21 cellular contexts compared by ENCODE assay signal in the genomic region with DNA sequence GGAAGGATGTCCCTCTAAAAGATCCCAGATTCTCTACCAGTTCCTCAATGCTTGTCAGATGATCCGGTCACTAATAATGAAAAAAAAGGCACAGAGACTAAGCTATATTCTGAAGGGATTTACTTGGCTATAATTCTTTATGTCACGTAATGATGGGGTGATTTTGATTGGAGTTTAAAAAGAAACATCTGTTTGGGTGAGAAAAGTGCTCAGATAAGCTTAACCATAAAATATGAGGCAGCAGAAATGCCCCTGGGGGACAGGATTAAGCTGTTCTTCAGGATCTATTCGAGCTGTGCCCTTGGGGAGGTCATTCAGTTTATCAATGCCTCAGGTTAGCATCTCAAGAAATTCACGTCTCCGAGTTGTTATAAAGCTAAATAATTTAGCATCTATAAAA.
DNase-seq lines count a peak whose midpoint lies in the region; TF ChIP-seq lines count a peak whose summit lies in the region.
"Had no signal": no experiment of that assay in that cellular context is flagged by ENCODE, and none has a peak within 500 bp of the region (broad histone marks: within the 10 kb centered on the region; RNA-seq: fewer than 3 reads in every experiment).

No MANE protein-coding gene starts in this region.

- H2AFZ ChIP-seq in neural progenitor cell (replicated peaks), result no peak overlapping the region

- peaks cover 24% of the 10 kb centered on the region for H3K4me1 Mint-ChIP-seq in neural progenitor cell
- H3K4me1 Mint-ChIP-seq: CD4-positive, CD25-positive, alpha-beta regulatory T cell; CD8-positive, alpha-beta memory T cell had no signal

- no peaks in the 10 kb centered on the region for H3F3A ChIP-seq in neural progenitor cell (ENCODE audit: low read depth)

- TF ChIP-seq CTCF in WERI-Rb-1 (IDR thresholded peaks at IDR 0.05; ENCODE audit: low read depth, low read length) (no peak), neural progenitor cell (IDR thresholded peaks at IDR 0.05) (no peak)

- H3K4me3 Mint-ChIP-seq in neural progenitor cell, result no peak overlapping the region
- H3K4me3 Mint-ChIP-seq: CD4-positive, CD25-positive, alpha-beta regulatory T cell; CD8-positive, alpha-beta memory T cell; HFFc6 had no signal

- no peaks in the 10 kb centered on the region for H3K79me2 ChIP-seq in neural progenitor cell (ENCODE audit: low read depth)

- H3K9me3 ChIP-seq in WERI-Rb-1 (ENCODE audit: severe bottlenecking) (no peaks in the 10 kb centered on the region), neural progenitor cell (ENCODE audit: low read depth) (no peaks in the 10 kb centered on the region)
- H3K9me3 ChIP-seq: BE2C, Caco-2 had no signal

- no peaks in the 10 kb centered on the region for H4K20me1 ChIP-seq in neural progenitor cell (ENCODE audit: low read depth)

- H3K4me2 ChIP-seq in neural progenitor cell, result no peak overlapping the region

- H3K9ac ChIP-seq in neural progenitor cell, result no peak overlapping the region

- H3K4me1 ChIP-seq in neural progenitor cell, result peaks cover 10% of the 10 kb centered on the region
- H3K4me1 ChIP-seq: Caco-2 had no signal

- DNase-seq in EH (ENCODE audit: low read depth) (peak; percentile 18), NCI-H69 (lab: John Stamatoyannopoulos, UW) (peak; percentile 2), WERI-Rb-1 (peak; percentile 16), neural progenitor cell (ENCODE audit: low spot score) (no peak), COLO668 (lab: John Stamatoyannopoulos, UW; ENCODE audit: unreplicated experiment) (no peak), amygdala (lab: John Stamatoyannopoulos, UW) (no peak), NCI-H526 treated with DMSO at 0.1 percent for 48 hours (lab: John Stamatoyannopoulos, UW) (no peak)
- no peak for DNase-seq in activated CD4-positive, alpha-beta T cell treated with anti-CD3 and anti-CD28 coated beads, Interleukin-2, amount 50 U/mL, for 48 hours
- DNase-seq: ACHN; BE2C; C1 segment of cervical spinal cord; Caco-2; CD4-positive, CD25-positive, alpha-beta regulatory T cell; CD8-positive, alpha-beta memory T cell; DMS153; DMS79; GF-D8; GOT3; H7; HFFc6 had no signal

- H3K27ac ChIP-seq in WERI-Rb-1 (no peak overlapping the region), neural progenitor cell (no peak overlapping the region)
- H3K27ac ChIP-seq: HL-60 had no signal

- peaks cover 4% of the 10 kb centered on the region for H3K27me3 Mint-ChIP-seq in neural progenitor cell (ENCODE audit: insufficient read depth, low read depth)

- H3K36me3 ChIP-seq in WERI-Rb-1, result no peaks in the 10 kb centered on the region
- H3K36me3 ChIP-seq in neural progenitor cell, result no peaks in the 10 kb centered on the region
- H3K36me3 ChIP-seq: BE2C had no signal

- H3K36me3 Mint-ChIP-seq in neural progenitor cell, result peaks cover 2% of the 10 kb centered on the region
- H3K36me3 Mint-ChIP-seq: CD4-positive, CD25-positive, alpha-beta regulatory T cell; CD8-positive, alpha-beta memory T cell had no signal

- no peaks in the 10 kb centered on the region for H3K27me3 ChIP-seq in WERI-Rb-1 (ENCODE audit: insufficient read depth, low read depth, severe bottlenecking)
- H3K27me3 ChIP-seq in neural progenitor cell, result no peaks in the 10 kb centered on the region
- H3K27me3 ChIP-seq: BE2C had no signal

- H3K4me3 ChIP-seq in WERI-Rb-1 (ENCODE audit: low read depth, low read length) (no peak overlapping the region), neural progenitor cell (no peak overlapping the region)

- peak overlapping the region; percentile 35 for H3K27ac Mint-ChIP-seq in neural progenitor cell
- H3K27ac Mint-ChIP-seq: CD4-positive, CD25-positive, alpha-beta regulatory T cell; CD8-positive, alpha-beta memory T cell; HFFc6 had no signal

- H3K9me3 Mint-ChIP-seq in neural progenitor cell, result peaks cover 6% of the 10 kb centered on the region
- H3K9me3 Mint-ChIP-seq: CD4-positive, CD25-positive, alpha-beta regulatory T cell; CD8-positive, alpha-beta memory T cell; HFFc6 had no signal

Comparison
In these comparisons a context has a peak if more than half of its experiments do, and no peak if none do; other contexts are left out.
1. DNase-seq: peak in EH (single experiment), NCI-H69 (single experiment) and WERI-Rb-1 (single experiment); none in neural progenitor cell (single experiment), COLO668 (single experiment), amygdala (0 of 56), activated CD4-positive, alpha-beta T cell treated with anti-CD3 and anti-CD28 coated beads, Interleukin-2, amount 50 U/mL, for 48 hours (0 of 2) and NCI-H526 treated with DMSO at 0.1 percent for 48 hours (single experiment).